8 cellular contexts compared by ENCODE assay signal in the genomic region with DNA sequence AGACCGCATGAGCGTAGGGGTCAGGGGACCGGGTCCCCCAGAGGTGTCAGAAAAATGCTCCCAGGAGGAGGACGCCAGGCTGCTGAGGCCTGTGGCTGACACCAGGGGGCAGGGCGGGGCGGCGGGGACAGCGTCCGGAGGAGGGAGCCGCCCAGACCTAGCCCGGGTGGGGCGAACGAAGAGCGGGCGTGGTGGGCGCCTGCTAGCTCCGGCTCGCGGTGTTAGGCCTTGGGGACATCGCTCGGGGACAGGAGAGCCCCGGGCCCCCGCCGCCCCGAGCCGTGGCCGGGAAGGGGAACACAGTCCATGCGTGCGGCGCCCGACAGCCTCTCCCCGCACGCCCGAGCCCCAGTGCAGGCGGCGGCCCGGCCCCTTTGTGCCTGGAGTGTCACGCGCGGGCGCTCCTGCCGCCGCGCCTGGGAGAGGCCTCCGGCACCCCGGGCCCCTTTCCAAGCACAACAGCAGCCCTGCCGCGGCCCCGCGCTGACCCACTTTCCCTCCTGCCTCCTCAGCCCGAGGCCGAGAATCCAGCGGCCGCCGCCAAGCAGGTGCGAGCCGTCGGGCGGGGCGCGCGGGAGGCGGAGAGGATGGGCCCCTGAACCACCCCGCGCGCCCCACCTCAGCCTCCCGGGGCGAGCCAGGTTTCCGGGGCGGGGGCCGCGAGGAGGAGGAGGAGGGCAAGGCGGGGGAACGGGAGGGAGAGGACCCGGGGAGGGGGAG.
DNase-seq lines count a peak whose midpoint lies in the region; ATAC-seq and TF ChIP-seq lines count a peak whose summit lies in the region.

No MANE protein-coding gene starts in this region.

- no peak for TF ChIP-seq POLR2A in testis (IDR thresholded peaks at IDR 0.05)

- no peaks in the 10 kb centered on the region for H3K36me3 Mint-ChIP-seq in IgD-negative memory B cell

- peak overlapping the region in 2 of 3 donors; percentile 77 to 88 for H3K27ac Mint-ChIP-seq in IgD-negative memory B cell

- H3K9me3 Mint-ChIP-seq in IgD-negative memory B cell = no peaks in the 10 kb centered on the region

- peak; percentile 74 for ATAC-seq in GM21528 (IDR thresholded peaks at IDR 0.05; ENCODE audit: low FRiP score, unreplicated experiment)

- no peaks in the 10 kb centered on the region for H3K27me3 ChIP-seq in SJSA1 (replicated peaks)
- peaks cover 3% of the 10 kb centered on the region for H3K27me3 ChIP-seq in osteoblast (ENCODE audit: insufficient read depth, low read length)
- H3K27me3 ChIP-seq in testis = no peaks in the 10 kb centered on the region

- peak overlapping the region; percentile 67 for H3K4me2 ChIP-seq in osteoblast (ENCODE audit: insufficient read depth, low read length)

- no peak overlapping the region for H2AFZ ChIP-seq in osteoblast (ENCODE audit: low read length)

- no peaks in the 10 kb centered on the region for H3K27me3 Mint-ChIP-seq in IgD-negative memory B cell

- intact Hi-C loops in testis (cut with DNase I; ENCODE audit: low total_unique reads) = loop anchor here (5.0 kb wide), 1 partner anchor 272 kb away; no protein-coding TSS in a partner anchor

- peak overlapping the region; percentile 51 for H3K4me3 ChIP-seq in SJSA1
- peak overlapping the region; percentile 60 for H3K4me3 ChIP-seq in osteoblast (ENCODE audit: insufficient read depth, low read length)
- peak overlapping the region; percentile 33 to 68 for H3K4me3 ChIP-seq in testis

- 1 to 14% methylated on average over 9 to 70 of the region's 75 CpGs for WGBS in testis, 2 donors

- TF ChIP-seq CTCF in osteoblast (IDR thresholded peaks at IDR 0.05; ENCODE audit: extremely low read depth, low read depth, low read length) = peak; percentile 53
- TF ChIP-seq CTCF in testis (IDR thresholded peaks at IDR 0.05) = peak; percentile 81 to 88 (median 81)

- H3K27ac ChIP-seq in SJSA1 (no peak overlapping the region), osteoblast (ENCODE audit: low read depth, low read length) (no peak overlapping the region), testis (peak overlapping the region; percentile 83 to 87)

- H3K36me3 ChIP-seq in SJSA1 = no peaks in the 10 kb centered on the region
- no peaks in the 10 kb centered on the region for H3K36me3 ChIP-seq in osteoblast (ENCODE audit: insufficient read depth, low read length)
- no peaks in the 10 kb centered on the region for H3K36me3 ChIP-seq in testis (ENCODE audit: low read depth, missing control alignments)

- H3K4me1 Mint-ChIP-seq in IgD-negative memory B cell = peaks cover 20 to 24% (median 23%) of the 10 kb centered on the region in 3 donors

- H3K9me3 ChIP-seq in SJSA1 (replicated peaks) (no peaks in the 10 kb centered on the region), osteoblast (ENCODE audit: low read depth, low read length) (peaks cover 6% of the 10 kb centered on the region), testis (no peaks in the 10 kb centered on the region)

- H3K79me2 ChIP-seq in osteoblast (ENCODE audit: insufficient read depth, low read length) = no peaks in the 10 kb centered on the region

- H4K20me1 ChIP-seq in osteoblast (ENCODE audit: insufficient read depth, low read length) = no peaks in the 10 kb centered on the region

- H3K4me3 Mint-ChIP-seq in IgD-negative memory B cell = peak overlapping the region; percentile 66 to 92 (median 80)

- H3K4me1 ChIP-seq in SJSA1 (replicated peaks) (peaks cover 18% of the 10 kb centered on the region), osteoblast (ENCODE audit: insufficient read depth, low read length) (peaks cover 11% of the 10 kb centered on the region), testis (peaks cover 18% of the 10 kb centered on the region)

- DNase-seq in Daoy (ENCODE audit: low read depth) (peak; percentile 78), SJSA1 (ENCODE audit: low read depth in 1 of 2, low spot score in 2 of 2) (peak; percentile 74 to 79), germinal center (ENCODE audit: low spot score) (peak; percentile 88), osteoblast (ENCODE audit: insufficient read length, low spot score, missing footprints) (peak; percentile 96), testis (peak; percentile 79)
- peak; percentile 86 for DNase-seq in activated naive CD4-positive, alpha-beta T cell treated with Interleukin-2 at 50 U/mL for 16 hours

Comparison
In these comparisons a context has a peak if more than half of its experiments do, and no peak if none do; other contexts are left out.
1. H3K27ac ChIP-seq: peak in testis (2 of 2); none in SJSA1 (single experiment) and osteoblast (single experiment).
2. Peak in every context shown above with its lines, with median percentiles within 50 percentile points of each other: DNase-seq and H3K4me3 ChIP-seq.